32 cellular contexts compared by ENCODE assay signal in genomic region chr7:108609643-108610042, GRCh38.
"Had no signal": no experiment of that assay in that cellular context is flagged by ENCODE, and none has a peak within 500 bp of the region (broad histone marks: within the 10 kb centered on the region; RNA-seq: fewer than 3 reads in every experiment).

No MANE protein-coding gene starts in this region.

- DNase-seq: activated CD4-positive, alpha-beta memory T cell treated with anti-CD3 and anti-CD28 coated beads, Interleukin-2, amount 10 ng/mL, durations not matched to agents 7 days and 5 days; activated CD4-positive, alpha-beta T cell treated with anti-CD3 and anti-CD28 coated beads for 1 hour; activated CD4-positive, alpha-beta T cell treated with anti-CD3 and anti-CD28 coated beads for 36 hours; activated CD4-positive, alpha-beta T cell treated with anti-CD3 and anti-CD28 coated beads for 48 hours; activated CD4-positive, alpha-beta T cell treated with anti-CD3 and anti-CD28 coated beads, Interleukin-2, amount 10 ng/mL, durations not matched to agents 7 days and 5 days; activated CD4-positive, alpha-beta T cell treated with anti-CD3 and anti-CD28 coated beads, Interleukin-2, amount 50 U/mL, for 48 hours; activated CD4-positive, CD25-positive, alpha-beta regulatory T cell; activated CD8-positive, alpha-beta memory T cell treated with anti-CD3 and anti-CD28 coated beads for 24 hours; activated CD8-positive, alpha-beta memory T cell treated with anti-CD3 and anti-CD28 coated beads, Interleukin-2, amount 10 ng/mL, durations not matched to agents 7 days and 5 days; activated CD8-positive, alpha-beta memory T cell treated with anti-CD3 and anti-CD28 coated beads, Interleukin-2, amount 50 U/mL, for 48 hours; activated CD8-positive, alpha-beta T cell treated with anti-CD3 and anti-CD28 coated beads, Interleukin-2, amount 10 ng/mL, durations not matched to agents 7 days and 5 days; activated gamma-delta T cell; activated naive CD4-positive, alpha-beta T cell treated with anti-CD3 and anti-CD28 coated beads, Interleukin-2, amount 10 ng/mL, durations not matched to agents 7 days and 5 days; activated naive CD4-positive, alpha-beta T cell treated with Interleukin-2 at 50 U/mL for 16 hours; activated naive CD8-positive, alpha-beta T cell treated with anti-CD3 and anti-CD28 coated beads, Interleukin-2, amount 10 ng/mL, durations not matched to agents 7 days and 5 days; activated naive CD8-positive, alpha-beta T cell treated with anti-CD3 and anti-CD28 coated beads, Interleukin-2, amount 50 U/mL, for 24 hours; activated T-cell treated with anti-CD3 and anti-CD28 coated beads, Interleukin-2, amount 50 U/mL, for 24 hours; activated T-cell treated with anti-CD3 and anti-CD28 coated beads, Interleukin-2, amount 50 U/mL, for 72 hours; amygdala; anterior cingulate cortex; caudate nucleus; cerebellar nuclear complex; T-helper 1 cell; T-helper 2 cell; T-helper 9 cell; WERI-Rb-1 had no signal

- H3K27me3 ChIP-seq: ascending aorta, cardiac muscle cell had no signal

- H3K9me3 ChIP-seq: ascending aorta had no signal

- H3K27ac ChIP-seq: ascending aorta, cardiac muscle cell, WERI-Rb-1 had no signal

- ATAC-seq: activated CD4-positive, alpha-beta T cell treated with anti-CD3 and anti-CD28 coated beads for 36 hours; activated CD4-positive, CD25-positive, alpha-beta regulatory T cell treated with anti-CD3 and anti-CD28 coated beads, Interleukin-2, amount 50 U/mL, for 24 hours; activated CD8-positive, alpha-beta memory T cell treated with anti-CD3 and anti-CD28 coated beads, Interleukin-2, amount 10 ng/mL, durations not matched to agents 7 days and 5 days; activated CD8-positive, alpha-beta T cell treated with anti-CD3 and anti-CD28 coated beads, Interleukin-2, amount 10 ng/mL, durations not matched to agents 7 days and 5 days; activated naive CD8-positive, alpha-beta T cell treated with anti-CD3 and anti-CD28 coated beads, Interleukin-2, amount 50 U/mL, for 24 hours; activated T-cell treated with anti-CD3 and anti-CD28 coated beads, Interleukin-2, amount 50 U/mL, for 72 hours; activated T-helper 17 cell treated with anti-CD3 and anti-CD28 coated beads, Interleukin-2, amount 50 U/mL, for 72 hours had no signal

- H3K4me1 ChIP-seq: ascending aorta had no signal

- H3K36me3 ChIP-seq: ascending aorta, cardiac muscle cell, WERI-Rb-1 had no signal

- H3K4me3 ChIP-seq: ascending aorta, cardiac muscle cell had no signal

- FAIRE-seq: bronchial epithelial cell, TTC549 had no signal
